In genomic region chr14:105204206-105204930, GRCh38 we compare ENCODE assay signal across 10 cellular contexts. TPM values are rescaled to one million over a fixed set of nuclear protein-coding genes. Genes with fewer than 3 reads are reported as not detected.
DNase-seq lines count a peak whose midpoint lies in the region; ATAC-seq and TF ChIP-seq lines count a peak whose summit lies in the region.
"Had no signal": no experiment of that assay in that cellular context is flagged by ENCODE, and none has a peak within 500 bp of the region (broad histone marks: within the 10 kb centered on the region; RNA-seq: fewer than 3 reads in every experiment).

No MANE protein-coding gene starts in this region.

- H3K4me3 Mint-ChIP-seq in naive B cell: no peak overlapping the region

- no peaks in the 10 kb centered on the region for H3K27me3 ChIP-seq in Peyer's patch

- DNase-seq in AG20443 (ENCODE audit: low spot score): peak; percentile 51
- DNase-seq in Peyer's patch: peak in 2 of 3 donors; percentile 78 to 85
- peak; percentile 5 for DNase-seq in fibroblast of the conjunctiva (ENCODE audit: low read depth)
- DNase-seq in naive B cell: no peak
- no peak for DNase-seq in GM13976 (ENCODE audit: low spot score)
- DNase-seq in NCI-H2227 (lab: John Stamatoyannopoulos, UW; ENCODE audit: unreplicated experiment): no peak
- DNase-seq in DMS153 (lab: John Stamatoyannopoulos, UW): no peak
- DNase-seq in NCI-H2227 treated with DMSO at 0.1 percent for 48 hours (lab: John Stamatoyannopoulos, UW): no peak
- DNase-seq: activated gamma-delta T cell, NCI-H524 had no signal

- in situ Hi-C loops in GM13976 (cut with MboI; ENCODE audit: low sequenced_read_pairs, unreplicated experiment): no loop called here

- peaks cover 0 to 47% (median 7%) of the 10 kb centered on the region in 4 donors for H3K4me1 ChIP-seq in Peyer's patch

- H3K9me3 ChIP-seq in Peyer's patch: no peaks in the 10 kb centered on the region

- H3K4me3 ChIP-seq in Peyer's patch: no peak overlapping the region

- peaks cover 7 to 26% (median 19%) of the 10 kb centered on the region in 3 donors for H3K4me1 Mint-ChIP-seq in naive B cell

- no peak for TF ChIP-seq CTCF in Peyer's patch (IDR thresholded peaks at IDR 0.05)
- no peak for TF ChIP-seq CTCF in GM13976 (IDR thresholded peaks at IDR 0.05; ENCODE audit: borderline replicate concordance, control extremely low read depth, extremely low read depth, insufficient read depth, missing control alignments)

- H3K36me3 ChIP-seq in Peyer's patch: peaks cover 0 to under 1% (median 0%) of the 10 kb centered on the region in 3 donors

- no peak for TF ChIP-seq POLR2A in Peyer's patch (IDR thresholded peaks at IDR 0.05)

- H3K27ac Mint-ChIP-seq in naive B cell: peak overlapping the region in 4 of 6 donors; percentile 47 to 78 (median 61)

- no peaks in the 10 kb centered on the region for H3K9me3 Mint-ChIP-seq in naive B cell

- ATAC-seq in naive B cell (ENCODE audit: low read depth in 2 of 2): peak; percentile 20 to 51

- H3K27ac ChIP-seq in Peyer's patch: peak overlapping the region in 1 of 4 donors; percentile 19

- H3K36me3 Mint-ChIP-seq in naive B cell: no peaks in the 10 kb centered on the region

- H3K27me3 Mint-ChIP-seq in naive B cell: peaks cover 3 to 20% (median 16%) of the 10 kb centered on the region in 3 donors

RNA-seq across cellular contexts. Expression of gene NUDT14, which starts 23.3 kb away (rescaled TPM):
- 10 to 100 TPM in 3 of 4 donors, 1 to 10 TPM in 1; 6.6 to 47.7 (median 25.7) TPM for total RNA-seq in Peyer's patch
- 10 to 100 TPM in 2 of 6 donors, 1 to 10 TPM in 4; 4.4 to 20.6 (median 9.1) TPM for polyA plus RNA-seq in naive B cell (ENCODE audit: low read depth in 6 of 6)

RNA-seq across cellular contexts. Expression of gene JAG2, which starts 35.8 kb away (rescaled TPM):
- total RNA-seq in Peyer's patch: 10 to 100 TPM in 3 of 4 donors, 1 to 10 TPM in 1; 7.5 to 33.0 (median 11.2) TPM
- polyA plus RNA-seq in naive B cell (ENCODE audit: low read depth in 6 of 6): not detected

RNA-seq across cellular contexts. Expression of gene BTBD6, which starts 44.0 kb away (rescaled TPM):
- total RNA-seq in Peyer's patch: 10 to 100 TPM; 32.2 to 67.5 (median 55.5) TPM
- polyA plus RNA-seq in naive B cell (ENCODE audit: low read depth in 6 of 6): 1 to 10 TPM; 2.9 to 9.4 (median 6.1) TPM

Comparison
In these comparisons a context has a peak if more than half of its experiments do, and no peak if none do; other contexts are left out.
1. DNase-seq: peak in AG20443 (single experiment), Peyer's patch (2 of 3) and fibroblast of the conjunctiva (single experiment); none in naive B cell (single experiment), GM13976 (single experiment), NCI-H2227 (single experiment), DMS153 (single experiment) and NCI-H2227 treated with DMSO at 0.1 percent for 48 hours (single experiment).